ENCODE assay signal across 22 cellular contexts in genomic region chr7:157129200-157129599, GRCh38. TPM values are rescaled to one million over a fixed set of nuclear protein-coding genes. Genes with fewer than 3 reads are reported as not detected.
DNase-seq lines count a peak whose midpoint lies in the region; ATAC-seq and TF ChIP-seq lines count a peak whose summit lies in the region.
"Had no signal": no experiment of that assay in that cellular context is flagged by ENCODE, and none has a peak within 500 bp of the region (broad histone marks: within the 10 kb centered on the region; RNA-seq: fewer than 3 reads in every experiment).

No MANE protein-coding gene starts in this region.

- DNase-seq in DMS153 (lab: John Stamatoyannopoulos, UW) (peak; percentile 1), DMS153 treated with DMSO at 0.1 percent for 48 hours (lab: John Stamatoyannopoulos, UW; ENCODE audit: unreplicated experiment) (no peak), NCI-H146 (lab: John Stamatoyannopoulos, UW) (peak; percentile 78), PC-3 (peak; percentile 17), mesenteric fat pad (ENCODE audit: low spot score) (peak; percentile 65), islet precursor cell (no peak), GM10248 (ENCODE audit: extremely low spot score) (no peak), hepatic stellate cell (ENCODE audit: low spot score) (no peak)
- DNase-seq: AML-193, GF-D8, H9, NCI-H1092 treated with DMSO at 0.1 percent for 48 hours, NCI-H187, NCI-H2171 treated with DMSO at 0.1 percent for 48 hours, NCI-H446 treated with DMSO at 0.1 percent for 48 hours, NCI-H774, PC-9, SJCRH30 had no signal

- no TSS peak for BruUV-seq in PC-3 (replicated peaks; lab: Mats Ljungman, UMichigan)

- no peak overlapping the region for H2AFZ ChIP-seq in PC-3 (ENCODE audit: low read length)
- H2AFZ ChIP-seq: PC-9 had no signal

- no peaks in the 10 kb centered on the region for H3K79me2 ChIP-seq in PC-3 (ENCODE audit: low read length)

- no peak overlapping the region for H3K9ac ChIP-seq in PC-3 (ENCODE audit: low read length)

- no peaks in the 10 kb centered on the region for H3K36me3 ChIP-seq in PC-3 (ENCODE audit: low read depth, low read length)
- H3K36me3 ChIP-seq: SJCRH30 had no signal

- no peak for ATAC-seq in PC-3
- ATAC-seq: GM12878 had no signal

- intact Hi-C loops in PC-3 (cut with micrococcal nuclease) = no loop called here

- no peaks in the 10 kb centered on the region for H3K4me1 ChIP-seq in PC-3 (ENCODE audit: insufficient read depth, low read length)
- H3K4me1 ChIP-seq: SJCRH30 had no signal

- H3K27me3 ChIP-seq in PC-3 (ENCODE audit: low read length) = no peaks in the 10 kb centered on the region

- H4K20me1 ChIP-seq in PC-3 (ENCODE audit: low read length) = no peaks in the 10 kb centered on the region

- H3K4me3 ChIP-seq in PC-3 (ENCODE audit: low read length) = no peak overlapping the region
- H3K4me3 ChIP-seq: GM12878, PC-9, SJCRH30 had no signal

- POLR2A ChIA-PET in PC-3 (lab: Charles Lee; ENCODE audit: unreplicated experiment) = no interaction called here
- POLR2A ChIA-PET in GM10248 (lab: Yijun Ruan, JAX) = no interaction called here

- H3F3A ChIP-seq in PC-3 (ENCODE audit: low read length, unreplicated experiment) = no peaks in the 10 kb centered on the region

- H3K27ac ChIP-seq in PC-3 (ENCODE audit: low read length) = no peak overlapping the region
- H3K27ac ChIP-seq: 22Rv1, C4-2B, HL-60, PC-9, SJCRH30 had no signal

- H3K9me2 ChIP-seq in PC-3 (replicated peaks; ENCODE audit: low read length) = no peaks in the 10 kb centered on the region

- CTCF ChIA-PET in PC-3 (lab: Charles Lee) = no interaction called here
- CTCF ChIA-PET in GM10248 (lab: Yijun Ruan, JAX) = interaction anchor here (1.4 kb wide), 1 partner anchor 22 kb away, joined by 3 read pairs; no protein-coding TSS in a partner anchor

- TF ChIP-seq CTCF in PC-3 (conservative IDR thresholded peaks at IDR 0.05; ENCODE audit: low read depth, low read length) (0 out of 2 replicates have a peak, but pooled peaks have one; percentile 13), GM10248 (IDR thresholded peaks at IDR 0.05; ENCODE audit: control extremely low read depth, extremely low read depth, low read depth, missing control alignments) (no peak)

- H3K9me3 ChIP-seq in PC-3 (ENCODE audit: low read length) = no peaks in the 10 kb centered on the region
- H3K9me3 ChIP-seq: SJCRH30 had no signal

- H3K4me2 ChIP-seq in PC-3 (ENCODE audit: low read length) = no peak overlapping the region
- H3K4me2 ChIP-seq: PC-9 had no signal

RNA-seq across cellular contexts. Expression of gene UBE3C, which starts 9.5 kb away (rescaled TPM):
- total RNA-seq in PC-3 (2014; rRNA removed) = 83.1 and 86.6 TPM in 2 replicates
- 75.3 TPM for total RNA-seq in mesenteric fat pad

Comparison
In these comparisons a context has a peak if more than half of its experiments do, and no peak if none do; other contexts are left out.
1. DNase-seq: peak in DMS153 (single experiment), NCI-H146 (single experiment), PC-3 (single experiment) and mesenteric fat pad (single experiment); none in DMS153 treated with DMSO at 0.1 percent for 48 hours (single experiment), islet precursor cell (single experiment), GM10248 (single experiment) and hepatic stellate cell (single experiment).